ENCODE assay signal across 21 cellular contexts in genomic region chr20:21087862-21088540, GRCh38. TPM values are rescaled to one million over a fixed set of nuclear protein-coding genes. Genes with fewer than 3 reads are reported as not detected.
A peak's percentile ranks its signal among the peaks of the same experiment; 100 is the strongest.
DNase-seq lines count a peak whose midpoint lies in the region; ATAC-seq, FAIRE-seq and TF ChIP-seq lines count a peak whose summit lies in the region.
"Had no signal": no experiment of that assay in that cellular context is flagged by ENCODE, and none has a peak within 500 bp of the region (broad histone marks: within the 10 kb centered on the region; RNA-seq: fewer than 3 reads in every experiment).

No MANE protein-coding gene starts in this region.

- no peak for TF ChIP-seq POLR2A in K562 (conservative IDR thresholded peaks at IDR 0.05)

- H3K36me3 ChIP-seq in GM23338 (ENCODE audit: insufficient read depth) (no peaks in the 10 kb centered on the region), OCI-LY7 (ENCODE audit: insufficient read depth, low read length) (no peaks in the 10 kb centered on the region), K562 (ENCODE audit: control insufficient read depth, insufficient read depth, low read length) (no peaks in the 10 kb centered on the region), left lung (no peaks in the 10 kb centered on the region)
- H3K36me3 ChIP-seq: BLaER1 had no signal

- H3K4me3 ChIP-seq in GM23338 (no peak overlapping the region), OCI-LY7 (ENCODE audit: low read depth, low read length, poor library complexity, severe bottlenecking) (no peak overlapping the region), K562 (no peak overlapping the region), left lung (no peak overlapping the region)
- H3K4me3 ChIP-seq: BLaER1 had no signal

- no peak overlapping the region for H3K9ac ChIP-seq in K562 (ENCODE audit: insufficient read depth in 1 of 2, low read depth in 2 of 2, low read length in 2 of 2)
- H3K9ac ChIP-seq: BLaER1 had no signal

- H3K9me1 ChIP-seq in K562 (ENCODE audit: control insufficient read depth, insufficient read depth, low read length): no peaks in the 10 kb centered on the region

- H3K27ac ChIP-seq in GM23338 (ENCODE audit: low read depth): no peak overlapping the region
- no peak overlapping the region for H3K27ac ChIP-seq in OCI-LY7 (ENCODE audit: low read depth, low read length, poor library complexity, severe bottlenecking)
- no peak overlapping the region for H3K27ac ChIP-seq in K562 (ENCODE audit: extremely low read depth, low read depth, low read length)
- H3K27ac ChIP-seq in left lung: no peak overlapping the region
- H3K27ac ChIP-seq: BLaER1, C4-2B had no signal

- 0 out of 2 replicates have a peak, but pooled peaks have one; percentile 24 for TF ChIP-seq EP300 in K562 (IDR thresholded peaks at IDR 0.05; ENCODE audit: low read length)

- H3K79me2 ChIP-seq in GM23338 (replicated peaks; ENCODE audit: insufficient read depth) (no peaks in the 10 kb centered on the region), OCI-LY7 (ENCODE audit: insufficient read depth, low read depth, low read length) (no peaks in the 10 kb centered on the region), K562 (ENCODE audit: control insufficient read depth, insufficient read depth, low read length) (no peaks in the 10 kb centered on the region)

- H3K27ac Mint-ChIP-seq in GM23338: no peak overlapping the region
- H3K27ac Mint-ChIP-seq: B cell; CD4-positive, CD25-positive, alpha-beta regulatory T cell; CD8-positive, alpha-beta T cell had no signal

- H3K27me3 ChIP-seq in GM23338 (ENCODE audit: insufficient read depth) (no peaks in the 10 kb centered on the region), K562 (ENCODE audit: control insufficient read depth in 2 of 2, insufficient read depth in 2 of 2, low read length in 2 of 2) (peaks cover 5 to 8% of the 10 kb centered on the region in 2 experiments; a peak in 3 of 5 replicates), left lung (peaks cover 54 to 76% of the 10 kb centered on the region in 2 donors)
- H3K27me3 ChIP-seq: BLaER1 had no signal

- H4K20me1 ChIP-seq in GM23338 (replicated peaks; ENCODE audit: insufficient read depth) (no peaks in the 10 kb centered on the region), OCI-LY7 (ENCODE audit: insufficient read depth, low read length) (no peaks in the 10 kb centered on the region), K562 (replicated peaks; ENCODE audit: control insufficient read depth, insufficient read depth, low read length) (no peaks in the 10 kb centered on the region; the same call in 1 of the 2 replicates)
- H4K20me1 ChIP-seq: BLaER1 had no signal

- DNase-seq in GM23338 (ENCODE audit: low spot score) (peak; percentile 30), OCI-LY7 (ENCODE audit: low spot score) (no peak), K562 (ENCODE audit: extremely low read depth in 1 of 4, low spot score in 3 of 4) (peak in 2 of 4 experiments; percentile 6 to 26), globus pallidus (ENCODE audit: low spot score) (no peak), putamen (ENCODE audit: low spot score) (no peak), left lung (no peak)
- DNase-seq: Caco-2; CD4-positive, CD25-positive, alpha-beta regulatory T cell; CD8-positive, alpha-beta T cell; DMS153; DND-41; H7; HCEC 1CT had no signal

- no peaks in the 10 kb centered on the region; the same call in 2 of the 3 replicates for H3K9me3 Mint-ChIP-seq in GM23338
- H3K9me3 Mint-ChIP-seq: CD4-positive, CD25-positive, alpha-beta regulatory T cell; CD8-positive, alpha-beta T cell had no signal

- H3K4me3 Mint-ChIP-seq in GM23338: no peak overlapping the region
- H3K4me3 Mint-ChIP-seq: B cell; CD4-positive, CD25-positive, alpha-beta regulatory T cell; CD8-positive, alpha-beta T cell had no signal

- no peak for TF ChIP-seq RAD21 in K562 (CRISPR knock-in tag; conservative IDR thresholded peaks at IDR 0.05 in 1 of 2, IDR thresholded peaks at IDR 0.05 in 1 of 2)

- H3K4me2 ChIP-seq in GM23338 (0 out of 2 replicates have a peak overlapping the region, but pooled peaks have one; percentile 35), OCI-LY7 (ENCODE audit: low read length) (no peak overlapping the region), K562 (ENCODE audit: insufficient read depth, low read length) (no peak overlapping the region)
- H3K4me2 ChIP-seq: BLaER1 had no signal

- H3K9me2 ChIP-seq in GM23338 (ENCODE audit: insufficient read depth): 0 out of 2 replicates have a peak, but pooled peaks cover 8% of the 10 kb centered on the region
- H3K9me2 ChIP-seq in OCI-LY7 (ENCODE audit: insufficient read depth, low read length): no peaks in the 10 kb centered on the region

- ATAC-seq in GM23338 (no peak; the same call in 2 of the 3 replicates), K562 (peak; percentile 52; the same call in 2 of the 3 replicates), left lung (no peak)
- ATAC-seq: CD8-positive, alpha-beta T cell had no signal

- no peak for TF ChIP-seq CTCF in GM23338 (conservative IDR thresholded peaks at IDR 0.05; ENCODE audit: low read depth in 2 of 2)
- no peak for TF ChIP-seq CTCF in OCI-LY7 (conservative IDR thresholded peaks at IDR 0.05; ENCODE audit: low read length)
- no peak for TF ChIP-seq CTCF in K562 (IDR thresholded peaks at IDR 0.05 in 2 of 3, conservative IDR thresholded peaks at IDR 0.05 in 1 of 3; ENCODE audit: insufficient read depth in 2 of 3, low read depth in 1 of 3, low read length in 3 of 3)
- TF ChIP-seq CTCF in left lung (IDR thresholded peaks at IDR 0.05): no peak

- 5% methylated on average over 9 of the region's 9 CpGs for WGBS in K562 (ENCODE audit: insufficient coverage, low coverage, missing lambda C conversion rate)

- no peak overlapping the region for H2AFZ ChIP-seq in GM23338
- peak overlapping the region; percentile 87; the same call in 1 of the 2 replicates for H2AFZ ChIP-seq in OCI-LY7 (ENCODE audit: low read length)
- H2AFZ ChIP-seq in K562 (ENCODE audit: low read depth, low read length): no peak overlapping the region

- H3K4me1 Mint-ChIP-seq in GM23338: peaks cover 48% of the 10 kb centered on the region
- H3K4me1 Mint-ChIP-seq: CD4-positive, CD25-positive, alpha-beta regulatory T cell had no signal

- BruUV-seq in OCI-LY7 (replicated peaks; lab: Mats Ljungman, UMichigan): no TSS peak
- BruUV-seq in K562 (replicated peaks; lab: Mats Ljungman, UMichigan): no TSS peak

- peaks cover 50% of the 10 kb centered on the region for H3K4me1 ChIP-seq in GM23338 (ENCODE audit: insufficient read depth)
- peaks cover 28% of the 10 kb centered on the region for H3K4me1 ChIP-seq in OCI-LY7 (ENCODE audit: insufficient read depth, low read length, poor library complexity, severe bottlenecking)
- no peaks in the 10 kb centered on the region; a peak in 1 of 5 replicates for H3K4me1 ChIP-seq in K562 (replicated peaks in 1 of 2; ENCODE audit: control insufficient read depth in 2 of 2, insufficient read depth in 2 of 2, low read length in 2 of 2)
- no peaks in the 10 kb centered on the region for H3K4me1 ChIP-seq in left lung
- H3K4me1 ChIP-seq: Caco-2 had no signal

- no peak for FAIRE-seq in K562 (lab: Jason Lieb, UNC)
- FAIRE-seq: G401.6, GM12892, H1 had no signal

- no peaks in the 10 kb centered on the region for H3F3A ChIP-seq in GM23338 (replicated peaks; ENCODE audit: low read depth)

- POLR2A ChIA-PET in OCI-LY7 (lab: Charles Lee): interaction anchor here (0.6 to 1.1 kb wide), 3 partner anchors 8 to 376 kb away, joined by 3 read pairs; partner anchors contain the start of gene RALGAPA2
- POLR2A ChIA-PET in K562 (lab: Yijun Ruan, JAX): no interaction called here

- no peaks in the 10 kb centered on the region for H3K9me3 ChIP-seq in OCI-LY7 (ENCODE audit: low read length)
- no peaks in the 10 kb centered on the region for H3K9me3 ChIP-seq in K562 (replicated peaks; ENCODE audit: control insufficient read depth, insufficient read depth, low read depth, low read length)
- H3K9me3 ChIP-seq in left lung: no peaks in the 10 kb centered on the region
- H3K9me3 ChIP-seq: BLaER1, Caco-2 had no signal

- H3K27me3 Mint-ChIP-seq in GM23338 (ENCODE audit: insufficient read depth, low read depth, poor library complexity): no peaks in the 10 kb centered on the region

- CTCF ChIA-PET in OCI-LY7 (lab: Charles Lee; ENCODE audit: unreplicated experiment): no interaction called here
- CTCF ChIA-PET in K562 (lab: Yijun Ruan, JAX; ENCODE audit: low intra/inter-chr PET ratio): no interaction called here

- no peaks in the 10 kb centered on the region for H3K36me3 Mint-ChIP-seq in GM23338 (ENCODE audit: low read depth)
- H3K36me3 Mint-ChIP-seq: CD4-positive, CD25-positive, alpha-beta regulatory T cell; CD8-positive, alpha-beta T cell had no signal

- intact Hi-C loops in OCI-LY7 (cut with micrococcal nuclease; ENCODE audit: unreplicated experiment): no loop called here
- intact Hi-C loops in K562 (cut with micrococcal nuclease): no loop called here
- intact Hi-C loops in left lung (cut with DNase I): no loop called here

- in situ Hi-C loops in K562 (cut with MboI): no loop called here

RNA-seq across cellular contexts. Expression of gene LINC00237, which starts 18.2 kb away (rescaled TPM):
- 0.31 TPM in 1 of 2 replicates, not detected in the other for total RNA-seq in GM23338 (2014; rRNA removed; shearing (Covaris generic))
- polyA plus RNA-seq in GM23338 (2016; fragmentation: Nextera tagmentation; extraction: Ambion mirVana): 2.0 and 2.6 TPM in 2 replicates
- total RNA-seq in OCI-LY7 (2014; rRNA removed; shearing (Covaris generic)): not detected in 2 replicates
- not detected in 2 replicates for total RNA-seq in OCI-LY7 (2022)
- not detected in 2 replicates for total RNA-seq in K562 (2011; cell fraction: chromatin; rRNA removed; ENCODE audit: low replicate concordance)
- total RNA-seq in K562 (2011; cell fraction: nucleolus; rRNA removed): not detected in 2 replicates
- total RNA-seq in K562 (2011; cell fraction: nucleoplasm; rRNA removed): not detected in 2 replicates
- not detected in 2 replicates for total RNA-seq in K562 (2014; rRNA removed)
- total RNA-seq in K562 (2014; rRNA removed; fragmentation: Illumina TruSeq; extraction: Trizol): not detected in 2 replicates
- total RNA-seq in K562 (2015; rRNA removed; fragmentation: Illumina TruSeq; extraction: Trizol): not detected in 2 replicates
- not detected in 2 replicates for total RNA-seq in K562 (2021)
- polyA plus RNA-seq in K562 (2011; rRNA removed): not detected in 2 replicates
- not detected in 2 replicates for polyA plus RNA-seq in K562 (2011; cell fraction: cytosol; rRNA removed)
- not detected in 2 replicates for polyA plus RNA-seq in K562 (2011; cell fraction: nucleus; rRNA removed)
- not detected in 2 replicates for polyA plus RNA-seq in K562 (2012)
- not detected in 2 replicates for polyA plus RNA-seq in K562 (2014; fragmentation: Illumina TruSeq; extraction: Trizol)
- not detected for polyA plus RNA-seq in K562 (2014; fragmentation: Nextera tagmentation; extraction: Ambion mirVana)
- not detected in 2 replicates for polyA plus RNA-seq in K562 (2014; rRNA removed)
- not detected in 2 replicates for polyA minus RNA-seq in K562 (2011; rRNA and poly(A)+ RNA removed)
- polyA minus RNA-seq in K562 (2011; cell fraction: cytosol; rRNA and poly(A)+ RNA removed): not detected in 2 replicates
- not detected in 2 replicates for polyA minus RNA-seq in K562 (2011; cell fraction: nucleus; rRNA and poly(A)+ RNA removed)
- total RNA-seq in left lung: not detected
- total RNA-seq: A172; B cell; CD4-positive, CD25-positive, alpha-beta regulatory T cell; CD8-positive, alpha-beta T cell had no signal
- polyA plus RNA-seq: AG04450 had no signal

RNA-seq across cellular contexts. Expression of gene KIZ, which starts 37.9 kb away (rescaled TPM):
- total RNA-seq in GM23338 (2014; rRNA removed; shearing (Covaris generic)): 63.6 and 87.7 TPM in 2 replicates
- polyA plus RNA-seq in GM23338 (2016; fragmentation: Nextera tagmentation; extraction: Ambion mirVana): 52.5 and 58.3 TPM in 2 replicates
- total RNA-seq in OCI-LY7 (2014; rRNA removed; shearing (Covaris generic)): 16.0 and 21.6 TPM in 2 replicates
- 23.7 and 34.1 TPM in 2 replicates for total RNA-seq in OCI-LY7 (2022)
- 22.9 and 121 TPM in 2 replicates for total RNA-seq in K562 (2011; cell fraction: chromatin; rRNA removed; ENCODE audit: low replicate concordance)
- total RNA-seq in K562 (2011; cell fraction: nucleolus; rRNA removed): 11.3 and 17.6 TPM in 2 replicates
- 26.5 and 27.9 TPM in 2 replicates for total RNA-seq in K562 (2011; cell fraction: nucleoplasm; rRNA removed)
- 10.8 and 11.0 TPM in 2 replicates for total RNA-seq in K562 (2014; rRNA removed)
- 18.0 and 20.5 TPM in 2 replicates for total RNA-seq in K562 (2014; rRNA removed; fragmentation: Illumina TruSeq; extraction: Trizol)
- 9.8 and 11.5 TPM in 2 replicates for total RNA-seq in K562 (2015; rRNA removed; fragmentation: Illumina TruSeq; extraction: Trizol)
- total RNA-seq in K562 (2021): 12.9 and 15.2 TPM in 2 replicates
- 21.1 and 23.1 TPM in 2 replicates for polyA plus RNA-seq in K562 (2011; rRNA removed)
- 4.2 and 9.7 TPM in 2 replicates for polyA plus RNA-seq in K562 (2011; cell fraction: cytosol; rRNA removed)
- polyA plus RNA-seq in K562 (2011; cell fraction: nucleus; rRNA removed): 43.5 and 52.7 TPM in 2 replicates
- 8.4 and 20.1 TPM in 2 replicates for polyA plus RNA-seq in K562 (2012)
- 15.1 and 17.6 TPM in 2 replicates for polyA plus RNA-seq in K562 (2014; fragmentation: Illumina TruSeq; extraction: Trizol)
- 1 to 10 TPM; 4.9 to 7.5 TPM for polyA plus RNA-seq in K562 (2014; fragmentation: Nextera tagmentation; extraction: Ambion mirVana)
- 11.8 and 13.5 TPM in 2 replicates for polyA plus RNA-seq in K562 (2014; rRNA removed)
- 21.2 and 30.6 TPM in 2 replicates for polyA minus RNA-seq in K562 (2011; rRNA and poly(A)+ RNA removed)
- polyA minus RNA-seq in K562 (2011; cell fraction: cytosol; rRNA and poly(A)+ RNA removed): 5.9 and 7.6 TPM in 2 replicates
- 10.2 and 26.7 TPM in 2 replicates for polyA minus RNA-seq in K562 (2011; cell fraction: nucleus; rRNA and poly(A)+ RNA removed)
- total RNA-seq in left lung: 10 to 100 TPM; 10.4 to 20.5 TPM
